8 cellular contexts compared by ENCODE assay signal in genomic region chr19:2944403-2944774, GRCh38. TPM values are rescaled to one million over a fixed set of nuclear protein-coding genes. Genes with fewer than 3 reads are reported as not detected.
DNase-seq lines count a peak whose midpoint lies in the region; ATAC-seq and TF ChIP-seq lines count a peak whose summit lies in the region.

No MANE protein-coding gene starts in this region.

- H3K23me2 ChIP-seq in H9 (ENCODE audit: insufficient read length, low read depth, low read length, poor library complexity, severe bottlenecking) = peaks cover 5% of the 10 kb centered on the region

- H3K79me2 ChIP-seq in H9 (ENCODE audit: insufficient read depth, low read length) = peaks cover under 1% of the 10 kb centered on the region; the same call in 1 of the 2 replicates

- H2BK15ac ChIP-seq in H9 (ENCODE audit: low read depth, low read length) = no peak overlapping the region

- no peak overlapping the region for H3K4ac ChIP-seq in H9 (ENCODE audit: low read depth, low read length)

- H3K9ac ChIP-seq in H9 (ENCODE audit: extremely low read depth, insufficient read length, low read length) = peak overlapping the region; percentile 46
- peak overlapping the region; percentile 87 for H3K9ac ChIP-seq in iPS-15b (ENCODE audit: low read depth, low read length)

- H4K8ac ChIP-seq in H9 (replicated peaks; ENCODE audit: insufficient read length, low read depth, low read length) = no peak overlapping the region

- POLR2A ChIA-PET in activated CD4-positive, alpha-beta memory T cell treated with anti-CD3 and anti-CD28 coated beads, Interleukin-2, amount 10 ng/mL, durations not matched to agents 7 days and 5 days (lab: Charles Lee) = interaction anchor here (0.5 kb wide), 1 partner anchor 238 kb away, joined by 3 read pairs; no protein-coding TSS in a partner anchor

- no peak overlapping the region for H2BK5ac ChIP-seq in H9 (ENCODE audit: insufficient read length, low read length)

- H3K4me1 ChIP-seq in H9 (ENCODE audit: insufficient read depth, low read length) = peaks cover 2% of the 10 kb centered on the region; the same call in 1 of the 2 replicates
- no peaks in the 10 kb centered on the region for H3K4me1 ChIP-seq in iPS-15b (ENCODE audit: control insufficient read depth, insufficient read depth, low read length)

- H3K27ac ChIP-seq in H9 (ENCODE audit: insufficient read length, low read depth, low read length) = no peak overlapping the region

- H4K91ac ChIP-seq in H9 (ENCODE audit: insufficient read length, low read depth, low read length) = no peak overlapping the region

- H3K9me3 ChIP-seq in H9 (ENCODE audit: control insufficient read depth, low read depth, low read length) = no peaks in the 10 kb centered on the region
- no peaks in the 10 kb centered on the region for H3K9me3 ChIP-seq in iPS-15b (ENCODE audit: control insufficient read depth, insufficient read depth, low read length)

- no peaks in the 10 kb centered on the region for H3K27me3 Mint-ChIP-seq in H9 (ENCODE audit: low read depth)
- H3K27me3 Mint-ChIP-seq in activated CD4-positive, alpha-beta memory T cell treated with anti-CD3 and anti-CD28 coated beads, Interleukin-2, amount 10 ng/mL, durations not matched to agents 7 days and 5 days = no peaks in the 10 kb centered on the region
- no peaks in the 10 kb centered on the region for H3K27me3 Mint-ChIP-seq in stimulated activated naive B cell treated with anti-CD40 and anti-IgM and Interleukin-4, amounts not matched to agents 10 μg/mL and 1 μg/mL and 100 μg/mL, for 72 hours

- no peaks in the 10 kb centered on the region for H4K20me1 ChIP-seq in H9 (ENCODE audit: control insufficient read depth, insufficient read depth, insufficient read length)

- peak overlapping the region; percentile 64 for H3K4me3 ChIP-seq in iPS-15b (ENCODE audit: low read depth, low read length)

- peak; percentile 19 to 20 for ATAC-seq in stimulated activated naive B cell treated with anti-CD40 and anti-IgM and Interleukin-4, amounts not matched to agents 10 μg/mL and 1 μg/mL and 100 μg/mL, for 72 hours (replicated peaks)

- CTCF ChIA-PET in activated CD4-positive, alpha-beta memory T cell treated with anti-CD3 and anti-CD28 coated beads, Interleukin-2, amount 10 ng/mL, durations not matched to agents 7 days and 5 days (lab: Charles Lee) = no interaction called here

- H3K27me3 ChIP-seq in H9 (ENCODE audit: insufficient read depth, low read length) = no peaks in the 10 kb centered on the region
- no peaks in the 10 kb centered on the region for H3K27me3 ChIP-seq in iPS-15b (ENCODE audit: control insufficient read depth, insufficient read depth, low read length)

- H3K14ac ChIP-seq in H9 (ENCODE audit: insufficient read depth, low read length) = no peak overlapping the region; the same call in 1 of the 2 replicates

- no peak overlapping the region for H2BK20ac ChIP-seq in H9 (ENCODE audit: low read depth, low read length, poor library complexity, severe bottlenecking)

- H2AK5ac ChIP-seq in H9 (ENCODE audit: insufficient read length, low read length) = no peak overlapping the region

- H3K23ac ChIP-seq in H9 (ENCODE audit: insufficient read length, low read depth, low read length) = no peak overlapping the region

- H3K9me3 Mint-ChIP-seq in H9 = peaks cover 0 to 2% of the 10 kb centered on the region in 2 experiments; a peak in 1 of 5 replicates
- peaks cover under 1% of the 10 kb centered on the region for H3K9me3 Mint-ChIP-seq in activated CD4-positive, alpha-beta memory T cell treated with anti-CD3 and anti-CD28 coated beads, Interleukin-2, amount 10 ng/mL, durations not matched to agents 7 days and 5 days
- no peaks in the 10 kb centered on the region for H3K9me3 Mint-ChIP-seq in stimulated activated naive B cell treated with anti-CD40 and anti-IgM and Interleukin-4, amounts not matched to agents 10 μg/mL and 1 μg/mL and 100 μg/mL, for 72 hours

- H3K56ac ChIP-seq in H9 (ENCODE audit: insufficient read length, low read depth, low read length) = no peak overlapping the region

- H2AFZ ChIP-seq in H9 (ENCODE audit: low read length) = no peak overlapping the region

- WGBS in H9 (ENCODE audit: extremely low coverage, insufficient read length, low lambda C conversion rate) = no CpG with 5 or more reads among the region's 23 CpGs

- no peaks in the 10 kb centered on the region for H3K36me3 ChIP-seq in iPS-15b (ENCODE audit: control insufficient read depth, insufficient read depth, low read length)

- in situ Hi-C loops in GM13977 (cut with MboI; ENCODE audit: low pct_unique_long_range_greater_than_20kb, low sequenced_read_pairs, unreplicated experiment) = no loop called here

- TF ChIP-seq CTCF in H9 (conservative IDR thresholded peaks at IDR 0.05) (no peak), GM13977 (IDR thresholded peaks at IDR 0.05; ENCODE audit: extremely low read depth, insufficient read depth, missing control alignments) (no peak)

- no peak overlapping the region for H3K18ac ChIP-seq in H9 (ENCODE audit: insufficient read length, low read depth, low read length)

- H3K36me3 Mint-ChIP-seq in H9 (ENCODE audit: insufficient read depth in 1 of 3, low read depth in 3 of 3) = peaks cover 4 to 5% (median 5%) of the 10 kb centered on the region in 3 experiments; a peak in 5 of 7 replicates
- H3K36me3 Mint-ChIP-seq in activated CD4-positive, alpha-beta memory T cell treated with anti-CD3 and anti-CD28 coated beads, Interleukin-2, amount 10 ng/mL, durations not matched to agents 7 days and 5 days (ENCODE audit: low read depth) = peaks cover 19% of the 10 kb centered on the region
- H3K36me3 Mint-ChIP-seq in stimulated activated naive B cell treated with anti-CD40 and anti-IgM and Interleukin-4, amounts not matched to agents 10 μg/mL and 1 μg/mL and 100 μg/mL, for 72 hours = peaks cover 6 to 15% of the 10 kb centered on the region in 2 donors

- H3K79me1 ChIP-seq in H9 (ENCODE audit: insufficient read depth, low read depth, low read length, poor library complexity, severe bottlenecking) = no peaks in the 10 kb centered on the region

- H3K4me2 ChIP-seq in H9 (ENCODE audit: insufficient read depth, insufficient read length, low read length) = peak overlapping the region; percentile 78

- peak overlapping the region; percentile 84 to 92 for H3K4me3 Mint-ChIP-seq in H9
- peak overlapping the region; percentile 90 for H3K4me3 Mint-ChIP-seq in activated CD4-positive, alpha-beta memory T cell treated with anti-CD3 and anti-CD28 coated beads, Interleukin-2, amount 10 ng/mL, durations not matched to agents 7 days and 5 days
- peak overlapping the region; percentile 99 to 100 for H3K4me3 Mint-ChIP-seq in stimulated activated naive B cell treated with anti-CD40 and anti-IgM and Interleukin-4, amounts not matched to agents 10 μg/mL and 1 μg/mL and 100 μg/mL, for 72 hours

- H2BK12ac ChIP-seq in H9 (ENCODE audit: insufficient read length, low read depth, low read length) = no peak overlapping the region

- H3T11ph ChIP-seq in H9 (ENCODE audit: low read length) = no peak overlapping the region

- no peak overlapping the region for H3K27ac Mint-ChIP-seq in H9
- H3K27ac Mint-ChIP-seq in activated CD4-positive, alpha-beta memory T cell treated with anti-CD3 and anti-CD28 coated beads, Interleukin-2, amount 10 ng/mL, durations not matched to agents 7 days and 5 days = no peak overlapping the region
- peak overlapping the region; percentile 100 for H3K27ac Mint-ChIP-seq in stimulated activated naive B cell treated with anti-CD40 and anti-IgM and Interleukin-4, amounts not matched to agents 10 μg/mL and 1 μg/mL and 100 μg/mL, for 72 hours

- peaks cover 7 to 13% of the 10 kb centered on the region in 2 experiments for H3K4me1 Mint-ChIP-seq in H9
- H3K4me1 Mint-ChIP-seq in activated CD4-positive, alpha-beta memory T cell treated with anti-CD3 and anti-CD28 coated beads, Interleukin-2, amount 10 ng/mL, durations not matched to agents 7 days and 5 days = peaks cover 37% of the 10 kb centered on the region
- peaks cover 14 to 45% of the 10 kb centered on the region in 2 donors for H3K4me1 Mint-ChIP-seq in stimulated activated naive B cell treated with anti-CD40 and anti-IgM and Interleukin-4, amounts not matched to agents 10 μg/mL and 1 μg/mL and 100 μg/mL, for 72 hours

- H4K5ac ChIP-seq in H9 (ENCODE audit: insufficient read length, low read depth, low read length) = no peak overlapping the region

- no peak overlapping the region for H2BK120ac ChIP-seq in H9 (ENCODE audit: low read depth, low read length, poor library complexity, severe bottlenecking)

- DNase-seq in H9 (no peak), OCI-M1 (lab: John Stamatoyannopoulos, UW) (no peak), NCI-H510A (lab: John Stamatoyannopoulos, UW) (no peak), Ammon's horn (ENCODE audit: low spot score) (no peak), GM13977 (ENCODE audit: low spot score) (no peak)
- no peak for DNase-seq in activated CD4-positive, alpha-beta memory T cell treated with anti-CD3 and anti-CD28 coated beads, Interleukin-2, amount 10 ng/mL, durations not matched to agents 7 days and 5 days
- DNase-seq in stimulated activated naive B cell treated with anti-CD40 and anti-IgM and Interleukin-4, amounts not matched to agents 10 μg/mL and 1 μg/mL and 100 μg/mL, for 72 hours = no peak

RNA-seq across cellular contexts. Expression of gene ZNF77, which starts 0.4 kb away (rescaled TPM):
- total RNA-seq in H9 (2021) = 4.3 and 4.6 TPM in 2 replicates
- 1 to 10 TPM; 4.0 to 4.2 TPM for total RNA-seq in activated CD4-positive, alpha-beta memory T cell treated with anti-CD3 and anti-CD28 coated beads, Interleukin-2, amount 10 ng/mL, durations not matched to agents 7 days and 5 days

RNA-seq across cellular contexts. Expression of gene TLE6, which starts 33.0 kb away (rescaled TPM):
- 1.1 and 1.7 TPM in 2 replicates for total RNA-seq in H9 (2021)
- 1 to 10 TPM; 1.1 to 2.0 TPM for total RNA-seq in activated CD4-positive, alpha-beta memory T cell treated with anti-CD3 and anti-CD28 coated beads, Interleukin-2, amount 10 ng/mL, durations not matched to agents 7 days and 5 days

RNA-seq across cellular contexts. Expression of gene ZNF57, which starts 43.7 kb away (rescaled TPM):
- 7.8 and 8.8 TPM in 2 replicates for total RNA-seq in H9 (2021)
- total RNA-seq in activated CD4-positive, alpha-beta memory T cell treated with anti-CD3 and anti-CD28 coated beads, Interleukin-2, amount 10 ng/mL, durations not matched to agents 7 days and 5 days = 1 to 10 TPM; 3.1 to 3.7 TPM
